Comparison of ENCODE assay signal across 16 cellular contexts in the genomic region with DNA sequence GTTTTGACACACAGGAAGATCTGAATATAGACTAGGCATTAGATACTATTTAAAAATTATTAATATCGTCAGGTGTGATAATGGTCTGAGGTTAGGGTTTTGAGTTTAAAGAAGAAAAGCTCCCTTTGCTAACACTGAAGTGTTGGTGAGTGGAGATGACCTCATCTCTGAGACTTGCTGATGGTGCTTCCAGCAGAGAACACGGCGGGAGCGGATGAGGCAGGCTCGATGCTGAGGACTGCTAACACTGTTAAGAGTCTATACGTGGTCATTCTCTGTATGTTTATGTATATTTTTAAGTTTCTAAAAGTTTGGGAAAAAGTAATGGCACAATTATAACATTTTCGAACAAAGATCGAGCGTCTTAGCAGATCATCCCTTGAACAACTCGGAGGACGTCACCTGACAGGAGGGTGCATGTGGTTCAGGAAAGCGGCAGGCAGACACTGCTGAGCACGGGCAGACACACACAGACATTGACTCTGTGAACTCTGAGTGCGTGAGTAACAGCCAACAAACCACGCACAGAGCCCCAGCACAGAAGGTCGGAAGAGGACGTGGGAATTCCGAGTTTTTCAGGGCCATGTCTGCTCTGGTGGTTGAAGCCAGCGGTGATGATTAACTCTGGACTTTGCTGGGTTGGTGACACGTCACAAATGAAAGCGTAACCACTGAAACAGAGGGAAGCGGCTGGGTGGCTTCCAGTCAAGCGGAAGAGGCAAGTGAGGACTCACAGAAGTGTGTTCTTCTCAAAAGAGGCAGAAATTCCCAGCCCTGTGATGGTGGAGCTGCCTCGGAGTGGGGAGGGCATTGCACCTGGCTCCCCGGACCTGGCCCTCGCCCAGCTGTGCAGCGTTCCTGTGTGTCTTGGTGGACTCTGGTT.
DNase-seq lines count a peak whose midpoint lies in the region; TF ChIP-seq lines count a peak whose summit lies in the region.
"Had no signal": no experiment of that assay in that cellular context is flagged by ENCODE, and none has a peak within 500 bp of the region (broad histone marks: within the 10 kb centered on the region; RNA-seq: fewer than 3 reads in every experiment).

No MANE protein-coding gene starts in this region.

- no peak overlapping the region for H3K4ac ChIP-seq in mesenchymal stem cell (ENCODE audit: low read depth in 1 of 2, low read length in 2 of 2)

- no peak overlapping the region for H2BK12ac ChIP-seq in mesenchymal stem cell (ENCODE audit: low read length in 2 of 2)

- whole genome bisulfite sequencing in mesenchymal stem cell = 89% methylated on average over 27 of the region's 27 CpGs

- peaks cover 30% of the 10 kb centered on the region for H3K36me3 Mint-ChIP-seq in activated naive CD4-positive, alpha-beta T cell treated with anti-CD3 and anti-CD28 coated beads for 36 hours (ENCODE audit: low read depth)

- H3K9me3 ChIP-seq in mesenchymal stem cell (ENCODE audit: control insufficient read depth, low read length) (no peaks in the 10 kb centered on the region), tibial artery (no peaks in the 10 kb centered on the region)

- no peak overlapping the region for H3K23ac ChIP-seq in mesenchymal stem cell (ENCODE audit: low read length in 2 of 2)

- H3K27ac ChIP-seq in mesenchymal stem cell (ENCODE audit: low read length, poor library complexity, severe bottlenecking) (peak overlapping the region; percentile 97), tibial artery (peak overlapping the region; percentile 62 to 64)
- H3K27ac ChIP-seq: C4-2B, cardiac muscle cell, KMS-11 had no signal

- no peak overlapping the region for H3K14ac ChIP-seq in mesenchymal stem cell (ENCODE audit: low read length in 2 of 2)

- H3K9ac ChIP-seq in mesenchymal stem cell (ENCODE audit: low read length) = no peak overlapping the region
- H3K9ac ChIP-seq: KMS-11 had no signal

- no peaks in the 10 kb centered on the region for H3K27me3 Mint-ChIP-seq in activated naive CD4-positive, alpha-beta T cell treated with anti-CD3 and anti-CD28 coated beads for 36 hours (ENCODE audit: low read depth)
- H3K27me3 Mint-ChIP-seq: T-cell had no signal

- H3K79me1 ChIP-seq in mesenchymal stem cell (replicated peaks; ENCODE audit: low read length, poor library complexity, severe bottlenecking) = peaks cover 15% of the 10 kb centered on the region

- H3K27ac Mint-ChIP-seq in activated naive CD4-positive, alpha-beta T cell treated with anti-CD3 and anti-CD28 coated beads for 36 hours = no peak overlapping the region
- H3K27ac Mint-ChIP-seq: T-cell had no signal

- TF ChIP-seq CTCF in choroid plexus epithelial cell (conservative IDR thresholded peaks at IDR 0.05; ENCODE audit: low read depth, low read length) = no peak
- no peak for TF ChIP-seq CTCF in tibial artery (IDR thresholded peaks at IDR 0.05)

- H3K4me3 ChIP-seq in choroid plexus epithelial cell (ENCODE audit: low read depth, low read length) (peak overlapping the region; percentile 25), mesenchymal stem cell (ENCODE audit: insufficient read depth in 1 of 2, low read depth in 1 of 2, low read length in 2 of 2) (peak overlapping the region in 1 of 2 experiments; percentile 28), tibial artery (peak overlapping the region in 1 of 2 donors; percentile 9)
- H3K4me3 ChIP-seq: cardiac muscle cell had no signal

- H3K4me3 Mint-ChIP-seq in activated naive CD4-positive, alpha-beta T cell treated with anti-CD3 and anti-CD28 coated beads for 36 hours = no peak overlapping the region
- H3K4me3 Mint-ChIP-seq: T-cell had no signal

- H2BK120ac ChIP-seq in mesenchymal stem cell (ENCODE audit: low read depth, low read length) = no peak overlapping the region

- intact Hi-C loops in tibial artery (cut with DNase I; ENCODE audit: low total_unique reads) = loop anchor here (10.0 kb wide), 1 partner anchor 46 kb away; no protein-coding TSS in a partner anchor
- intact Hi-C loops in activated naive CD4-positive, alpha-beta T cell treated with anti-CD3 and anti-CD28 coated beads for 36 hours (cut with micrococcal nuclease) = no loop called here

- no peaks in the 10 kb centered on the region for H3K9me3 Mint-ChIP-seq in activated naive CD4-positive, alpha-beta T cell treated with anti-CD3 and anti-CD28 coated beads for 36 hours
- H3K9me3 Mint-ChIP-seq: T-cell had no signal

- H4K8ac ChIP-seq in mesenchymal stem cell (ENCODE audit: low read length) = peak overlapping the region; percentile 7

- H3K18ac ChIP-seq in mesenchymal stem cell (ENCODE audit: low read depth in 1 of 2, low read length in 2 of 2) = no peak overlapping the region

- no peak overlapping the region for H4K91ac ChIP-seq in mesenchymal stem cell (ENCODE audit: low read length)

- CTCF ChIA-PET in activated naive CD4-positive, alpha-beta T cell treated with anti-CD3 and anti-CD28 coated beads for 36 hours (lab: Charles Lee) = no interaction called here

- peaks cover 0 to 31% of the 10 kb centered on the region in 2 experiments for H3K36me3 ChIP-seq in mesenchymal stem cell (ENCODE audit: control insufficient read depth in 1 of 2, insufficient read depth in 2 of 2, low read depth in 1 of 2, low read length in 2 of 2)
- H3K36me3 ChIP-seq in tibial artery = peaks cover 0 to 14% (median 0%) of the 10 kb centered on the region in 3 donors
- H3K36me3 ChIP-seq: cardiac muscle cell had no signal

- peak overlapping the region; percentile 47 for H2BK5ac ChIP-seq in mesenchymal stem cell (ENCODE audit: low read depth, low read length, poor library complexity, severe bottlenecking)

- peaks cover 26% of the 10 kb centered on the region for H3K4me1 Mint-ChIP-seq in activated naive CD4-positive, alpha-beta T cell treated with anti-CD3 and anti-CD28 coated beads for 36 hours (ENCODE audit: low read depth)

- H2AK5ac ChIP-seq in mesenchymal stem cell (ENCODE audit: low read length, severe bottlenecking) = no peak overlapping the region

- peak overlapping the region; percentile 61 for H3K4me2 ChIP-seq in mesenchymal stem cell (ENCODE audit: low read length, poor library complexity, severe bottlenecking)
- H3K4me2 ChIP-seq: KMS-11 had no signal

- no peak overlapping the region for H2AFZ ChIP-seq in mesenchymal stem cell (ENCODE audit: low read depth, low read length)

- H3K4me1 ChIP-seq in mesenchymal stem cell (ENCODE audit: control insufficient read depth, insufficient read depth, low read depth, low read length) (peaks cover 16% of the 10 kb centered on the region), tibial artery (peaks cover 0 to 94% (median 23%) of the 10 kb centered on the region in 4 donors)

- DNase-seq in LHCN-M2 (ENCODE audit: low read depth) (peak; percentile 45), choroid plexus epithelial cell (ENCODE audit: low read depth) (peak; percentile 95), mesenchymal stem cell (peak; percentile 74), tibial artery (peak in 1 of 2 donors; percentile 88), amniotic stem cell (lab: John Stamatoyannopoulos, UW) (no peak), HPDE6-E6E7 (ENCODE audit: extremely low spot score) (no peak), iPS-NIHi11 (ENCODE audit: low spot score) (no peak)
- DNase-seq in activated naive CD4-positive, alpha-beta T cell treated with anti-CD3 and anti-CD28 coated beads for 36 hours = no peak
- DNase-seq: activated CD4-positive, CD25-positive, alpha-beta regulatory T cell; activated effector memory CD4-positive, alpha-beta T cell treated with anti-CD3 and anti-CD28 coated beads, Interleukin-2, amount 50 U/mL, for 16 hours; DND-41; NCI-H69; T-cell had no signal

- no peak overlapping the region for H2BK15ac ChIP-seq in mesenchymal stem cell (ENCODE audit: low read depth, poor library complexity, severe bottlenecking)

- H3K27me3 ChIP-seq in mesenchymal stem cell (ENCODE audit: control insufficient read depth in 1 of 2, insufficient read depth in 1 of 2, low read length in 2 of 2) (no peaks in the 10 kb centered on the region), tibial artery (no peaks in the 10 kb centered on the region)
- H3K27me3 ChIP-seq: cardiac muscle cell had no signal

Comparison
In these comparisons a context has a peak if more than half of its experiments do, and no peak if none do; other contexts are left out.
1. DNase-seq: peak in LHCN-M2 (single experiment), choroid plexus epithelial cell (single experiment) and mesenchymal stem cell (single experiment); none in amniotic stem cell (single experiment), HPDE6-E6E7 (single experiment), iPS-NIHi11 (single experiment) and activated naive CD4-positive, alpha-beta T cell treated with anti-CD3 and anti-CD28 coated beads for 36 hours (single experiment).